Comparison of ENCODE assay signal across 2 cellular contexts in the genomic region with DNA sequence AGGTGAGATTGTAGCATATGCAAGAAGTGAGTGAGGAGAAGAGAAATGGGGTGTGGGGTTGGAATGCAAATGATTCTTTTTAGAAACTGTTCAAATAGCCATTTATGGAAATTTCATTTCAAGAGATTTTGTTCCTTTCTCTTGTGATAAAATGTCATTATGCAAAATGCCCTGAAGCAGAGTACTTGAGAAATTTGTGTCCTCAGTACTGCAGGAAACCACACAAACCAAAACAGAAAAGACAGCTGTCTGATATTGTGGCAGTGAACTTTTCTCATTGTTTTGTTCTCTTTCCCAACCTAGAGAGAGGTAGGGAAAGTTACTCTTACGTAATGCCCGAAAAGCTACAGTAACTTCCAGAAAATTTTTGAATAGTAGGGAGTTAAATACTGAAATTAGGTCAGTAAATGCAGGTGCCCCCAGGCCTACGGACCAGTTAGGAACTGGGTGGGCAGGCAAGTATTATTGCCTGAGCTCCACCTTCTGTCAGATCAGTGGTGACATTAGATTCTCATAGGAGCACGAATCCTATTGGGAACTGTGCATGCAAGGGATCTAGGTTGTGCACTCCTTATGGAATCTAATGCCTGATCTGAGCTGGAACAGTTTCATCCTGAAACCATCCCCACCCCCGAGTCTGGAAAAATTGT.
TF ChIP-seq lines count a peak whose summit lies in the region.

No MANE protein-coding gene starts in this region.

TF ChIP-seq in SK-N-SH, 30 proteins besides CTCF, POLR2A, EP300 and RAD21 (continued from another document):
- TF ChIP-seq, protein P1, sequence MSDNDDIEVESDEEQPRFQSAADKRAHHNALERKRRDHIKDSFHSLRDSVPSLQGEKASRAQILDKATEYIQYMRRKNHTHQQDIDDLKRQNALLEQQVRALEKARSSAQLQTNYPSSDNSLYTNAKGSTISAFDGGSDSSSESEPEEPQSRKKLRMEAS (IDR thresholded peaks at IDR 0.05; ENCODE audit: low read depth), result no peak

TF ChIP-seq in SK-N-SH treated with all-trans-retinoic acid at 6 μM for 48 hours, 23 proteins besides CTCF, POLR2A, EP300 and RAD21 (continued from another document):
- TF ChIP-seq, protein P2, sequence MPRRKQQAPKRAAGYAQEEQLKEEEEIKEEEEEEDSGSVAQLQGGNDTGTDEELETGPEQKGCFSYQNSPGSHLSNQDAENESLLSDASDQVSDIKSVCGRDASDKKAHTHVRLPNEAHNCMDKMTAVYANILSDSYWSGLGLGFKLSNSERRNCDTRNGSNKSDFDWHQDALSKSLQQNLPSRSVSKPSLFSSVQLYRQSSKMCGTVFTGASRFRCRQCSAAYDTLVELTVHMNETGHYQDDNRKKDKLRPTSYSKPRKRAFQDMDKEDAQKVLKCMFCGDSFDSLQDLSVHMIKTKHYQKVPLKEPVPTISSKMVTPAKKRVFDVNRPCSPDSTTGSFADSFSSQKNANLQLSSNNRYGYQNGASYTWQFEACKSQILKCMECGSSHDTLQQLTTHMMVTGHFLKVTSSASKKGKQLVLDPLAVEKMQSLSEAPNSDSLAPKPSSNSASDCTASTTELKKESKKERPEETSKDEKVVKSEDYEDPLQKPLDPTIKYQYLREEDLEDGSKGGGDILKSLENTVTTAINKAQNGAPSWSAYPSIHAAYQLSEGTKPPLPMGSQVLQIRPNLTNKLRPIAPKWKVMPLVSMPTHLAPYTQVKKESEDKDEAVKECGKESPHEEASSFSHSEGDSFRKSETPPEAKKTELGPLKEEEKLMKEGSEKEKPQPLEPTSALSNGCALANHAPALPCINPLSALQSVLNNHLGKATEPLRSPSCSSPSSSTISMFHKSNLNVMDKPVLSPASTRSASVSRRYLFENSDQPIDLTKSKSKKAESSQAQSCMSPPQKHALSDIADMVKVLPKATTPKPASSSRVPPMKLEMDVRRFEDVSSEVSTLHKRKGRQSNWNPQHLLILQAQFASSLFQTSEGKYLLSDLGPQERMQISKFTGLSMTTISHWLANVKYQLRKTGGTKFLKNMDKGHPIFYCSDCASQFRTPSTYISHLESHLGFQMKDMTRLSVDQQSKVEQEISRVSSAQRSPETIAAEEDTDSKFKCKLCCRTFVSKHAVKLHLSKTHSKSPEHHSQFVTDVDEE (CRISPR knock-in tag; IDR thresholded peaks at IDR 0.05), result no peak
- TF ChIP-seq CSDC2 (CRISPR knock-in tag; IDR thresholded peaks at IDR 0.05) (no peak), BACH2 (CRISPR knock-in tag; IDR thresholded peaks at IDR 0.05; ENCODE audit: borderline replicate concordance) (no peak), ZFP30 (CRISPR knock-in tag; IDR thresholded peaks at IDR 0.05) (no peak), TOX (CRISPR knock-in tag; IDR thresholded peaks at IDR 0.05; ENCODE audit: borderline replicate concordance) (no peak), TCF4 (CRISPR knock-in tag; IDR thresholded peaks at IDR 0.05; ENCODE audit: borderline replicate concordance) (no peak), ZC3H10 (CRISPR knock-in tag; IDR thresholded peaks at IDR 0.05) (no peak), OSR1 (CRISPR knock-in tag; IDR thresholded peaks at IDR 0.05) (no peak), GLIS3 (CRISPR knock-in tag; IDR thresholded peaks at IDR 0.05) (no peak), ZNF8 (CRISPR knock-in tag; IDR thresholded peaks at IDR 0.05) (no peak), ZFP3 (CRISPR knock-in tag; IDR thresholded peaks at IDR 0.05) (no peak)
- TF ChIP-seq, protein P3, sequence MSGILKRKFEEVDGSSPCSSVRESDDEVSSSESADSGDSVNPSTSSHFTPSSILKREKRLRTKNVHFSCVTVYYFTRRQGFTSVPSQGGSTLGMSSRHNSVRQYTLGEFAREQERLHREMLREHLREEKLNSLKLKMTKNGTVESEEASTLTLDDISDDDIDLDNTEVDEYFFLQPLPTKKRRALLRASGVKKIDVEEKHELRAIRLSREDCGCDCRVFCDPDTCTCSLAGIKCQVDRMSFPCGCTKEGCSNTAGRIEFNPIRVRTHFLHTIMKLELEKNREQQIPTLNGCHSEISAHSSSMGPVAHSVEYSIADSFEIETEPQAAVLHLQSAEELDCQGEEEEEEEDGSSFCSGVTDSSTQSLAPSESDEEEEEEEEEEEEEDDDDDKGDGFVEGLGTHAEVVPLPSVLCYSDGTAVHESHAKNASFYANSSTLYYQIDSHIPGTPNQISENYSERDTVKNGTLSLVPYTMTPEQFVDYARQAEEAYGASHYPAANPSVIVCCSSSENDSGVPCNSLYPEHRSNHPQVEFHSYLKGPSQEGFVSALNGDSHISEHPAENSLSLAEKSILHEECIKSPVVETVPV (CRISPR knock-in tag; IDR thresholded peaks at IDR 0.05), result no peak
- TF ChIP-seq, protein P4, sequence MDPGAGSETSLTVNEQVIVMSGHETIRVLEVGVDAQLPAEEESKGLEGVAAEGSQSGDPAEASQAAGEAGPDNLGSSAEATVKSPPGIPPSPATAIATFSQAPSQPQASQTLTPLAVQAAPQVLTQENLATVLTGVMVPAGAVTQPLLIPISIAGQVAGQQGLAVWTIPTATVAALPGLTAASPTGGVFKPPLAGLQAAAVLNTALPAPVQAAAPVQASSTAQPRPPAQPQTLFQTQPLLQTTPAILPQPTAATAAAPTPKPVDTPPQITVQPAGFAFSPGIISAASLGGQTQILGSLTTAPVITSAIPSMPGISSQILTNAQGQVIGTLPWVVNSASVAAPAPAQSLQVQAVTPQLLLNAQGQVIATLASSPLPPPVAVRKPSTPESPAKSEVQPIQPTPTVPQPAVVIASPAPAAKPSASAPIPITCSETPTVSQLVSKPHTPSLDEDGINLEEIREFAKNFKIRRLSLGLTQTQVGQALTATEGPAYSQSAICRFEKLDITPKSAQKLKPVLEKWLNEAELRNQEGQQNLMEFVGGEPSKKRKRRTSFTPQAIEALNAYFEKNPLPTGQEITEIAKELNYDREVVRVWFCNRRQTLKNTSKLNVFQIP (CRISPR knock-in tag; IDR thresholded peaks at IDR 0.05; ENCODE audit: borderline replicate concordance, low read depth), result no peak
